Comparison of ENCODE assay signal across 9 cellular contexts in the genomic region with DNA sequence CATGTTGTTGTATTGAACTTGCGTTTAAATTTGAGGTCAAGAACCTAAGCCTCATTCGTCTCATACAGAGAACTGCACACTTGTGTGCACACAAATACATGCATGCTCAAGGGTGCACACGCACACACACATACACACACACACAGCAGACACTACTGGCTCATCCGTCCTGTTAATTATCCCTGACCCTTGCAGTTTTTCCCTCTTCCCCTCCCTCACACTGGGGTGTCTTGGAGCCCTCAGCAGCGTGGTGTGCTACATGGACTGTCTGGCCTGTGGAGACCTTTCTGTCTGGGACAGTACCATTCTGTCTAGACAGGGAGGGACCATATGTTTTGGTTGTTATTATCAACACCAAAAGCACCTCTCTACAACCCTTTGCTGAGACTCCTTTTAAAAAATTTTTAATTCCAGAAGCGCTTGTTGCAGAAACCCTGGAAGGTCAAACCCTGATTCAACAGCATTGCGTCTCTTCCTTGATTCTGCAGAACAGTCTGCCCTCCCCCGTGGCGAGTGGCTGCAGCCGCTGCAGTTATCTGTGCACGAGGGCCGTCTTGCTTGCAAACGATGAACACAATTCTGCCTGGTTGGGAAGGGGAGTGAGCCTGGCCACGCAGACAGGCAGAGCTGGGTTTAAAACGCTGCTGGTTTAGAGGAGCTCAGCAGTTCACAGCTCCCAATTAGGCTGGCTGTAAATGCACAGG.
A peak's percentile ranks its signal among the peaks of the same experiment; 100 is the strongest.
DNase-seq lines count a peak whose midpoint lies in the region; ATAC-seq and TF ChIP-seq lines count a peak whose summit lies in the region.
"Had no signal": no experiment of that assay in that cellular context is flagged by ENCODE, and none has a peak within 500 bp of the region (broad histone marks: within the 10 kb centered on the region; RNA-seq: fewer than 3 reads in every experiment).

No MANE protein-coding gene starts in this region.

- TF ChIP-seq CTCF in GM10248 (IDR thresholded peaks at IDR 0.05; ENCODE audit: control extremely low read depth, extremely low read depth, low read depth, missing control alignments), result no peak

- intact Hi-C loops in left ventricle myocardium superior (cut with micrococcal nuclease), result no loop called here

- H3K9me3 ChIP-seq in skeletal muscle satellite cell (replicated peaks; ENCODE audit: low read length), result no peaks in the 10 kb centered on the region
- H3K9me3 ChIP-seq: SJCRH30 had no signal

- DNase-seq in NCI-H2081 (lab: John Stamatoyannopoulos, UW), result peak; percentile 15 to 67
- no peak for DNase-seq in NCI-H2081 treated with DMSO at 0.1 percent for 48 hours (lab: John Stamatoyannopoulos, UW)
- DNase-seq in SK-N-DZ (ENCODE audit: low spot score), result peak; percentile 96
- DNase-seq in left ventricle myocardium superior, result peak; percentile 72
- DNase-seq in GM10248 (ENCODE audit: extremely low spot score), result no peak

- CTCF ChIA-PET in GM10248 (lab: Yijun Ruan, JAX), result no interaction called here

- ATAC-seq in left ventricle myocardium superior (peak; percentile 98), HG02610 (IDR thresholded peaks at IDR 0.05; ENCODE audit: unreplicated experiment) (no peak), HG03520 (IDR thresholded peaks at IDR 0.05; ENCODE audit: unreplicated experiment) (no peak)

- H3K4me2 ChIP-seq in skeletal muscle satellite cell (ENCODE audit: low read length), result peak overlapping the region; percentile 69

- no peaks in the 10 kb centered on the region for H3K27me3 ChIP-seq in skeletal muscle satellite cell (ENCODE audit: control insufficient read depth, insufficient read depth, low read length)
- H3K27me3 ChIP-seq: SJCRH30 had no signal

- POLR2A ChIA-PET in GM10248 (lab: Yijun Ruan, JAX), result no interaction called here

- H3K36me3 ChIP-seq in skeletal muscle satellite cell (ENCODE audit: insufficient read depth, low read length), result no peaks in the 10 kb centered on the region
- H3K36me3 ChIP-seq: SJCRH30 had no signal

- H3K4me1 ChIP-seq in skeletal muscle satellite cell (ENCODE audit: control insufficient read depth, insufficient read depth, low read length), result peaks cover 9% of the 10 kb centered on the region
- H3K4me1 ChIP-seq: SJCRH30 had no signal

- H3K4me3 ChIP-seq in skeletal muscle satellite cell (ENCODE audit: low read length), result peak overlapping the region; percentile 36
- H3K4me3 ChIP-seq: SJCRH30 had no signal

- no peak overlapping the region for H3K9ac ChIP-seq in skeletal muscle satellite cell (ENCODE audit: low read depth, low read length)

Comparison
In these comparisons a context has a peak if more than half of its experiments do, and no peak if none do; other contexts are left out.
1. DNase-seq: peak in NCI-H2081 (2 of 2), SK-N-DZ (single experiment) and left ventricle myocardium superior (single experiment); none in NCI-H2081 treated with DMSO at 0.1 percent for 48 hours (single experiment) and GM10248 (single experiment).